ENCODE assay signal across 15 cellular contexts in genomic region chr16:86635181-86635580, GRCh38. TPM values are rescaled to one million over a fixed set of nuclear protein-coding genes. Genes with fewer than 3 reads are reported as not detected.
DNase-seq lines count a peak whose midpoint lies in the region; ATAC-seq and TF ChIP-seq lines count a peak whose summit lies in the region.
"Had no signal": no experiment of that assay in that cellular context is flagged by ENCODE, and none has a peak within 500 bp of the region (broad histone marks: within the 10 kb centered on the region; RNA-seq: fewer than 3 reads in every experiment).

No MANE protein-coding gene starts in this region.

- intact Hi-C loops in tibial artery (cut with DNase I; ENCODE audit: low total_unique reads): no loop called here
- intact Hi-C loops in dorsolateral prefrontal cortex (cut with DNase I): no loop called here

- peaks cover 0 to 4% (median 0%) of the 10 kb centered on the region in 3 donors for H3K36me3 ChIP-seq in tibial artery
- H3K36me3 ChIP-seq: pancreas had no signal

- in situ Hi-C loops in astrocyte of the spinal cord (cut with HindIII; ENCODE audit: low sequenced_read_pairs): no loop called here

- ATAC-seq in HG03571 (IDR thresholded peaks at IDR 0.05; ENCODE audit: unreplicated experiment): no peak
- ATAC-seq: pancreas had no signal

- TF ChIP-seq CTCF in NB4 (IDR thresholded peaks at IDR 0.05; ENCODE audit: low read depth, low read length): no peak
- no peak for TF ChIP-seq CTCF in astrocyte of the spinal cord (IDR thresholded peaks at IDR 0.05; ENCODE audit: low read depth, low read length)
- no peak for TF ChIP-seq CTCF in tibial artery (IDR thresholded peaks at IDR 0.05)
- no peak for TF ChIP-seq CTCF in dorsolateral prefrontal cortex (IDR thresholded peaks at IDR 0.05 in 54 of 56, conservative IDR thresholded peaks at IDR 0.05 in 2 of 56; ENCODE audit: low read depth in 1 of 56, partially characterized antibody in 56 of 56)

- H3K9me3 ChIP-seq in tibial artery: no peaks in the 10 kb centered on the region
- H3K9me3 ChIP-seq: pancreas had no signal

- DNase-seq in NB4 (ENCODE audit: low read depth): peak; percentile 12
- DNase-seq in astrocyte of the spinal cord (ENCODE audit: low read depth, low spot score): peak; percentile 47
- DNase-seq in islet precursor cell: peak; percentile 85
- DNase-seq in tibial artery: no peak
- no peak for DNase-seq in dorsolateral prefrontal cortex
- no peak for DNase-seq in erythroblast (lab: John Stamatoyannopoulos, UW)
- DNase-seq: activated CD4-positive, alpha-beta T cell treated with anti-CD3 and anti-CD28 coated beads for 48 hours; activated CD8-positive, alpha-beta memory T cell treated with anti-CD3 and anti-CD28 coated beads, Interleukin-2, amount 50 U/mL, for 4 hours; activated effector memory CD4-positive, alpha-beta T cell treated with anti-CD3 and anti-CD28 coated beads, Interleukin-2, amount 50 U/mL, for 16 hours; cortex of kidney; NCI-H1436 treated with DMSO at 0.1 percent for 48 hours; NK-92 treated with Interleukin-12 subunit alpha and Interleukin-12 subunit beta, amount 100 ng/mL, for 24 hours; pancreas; stimulated activated CD4-positive, alpha-beta T cell treated with anti-CD3 and anti-CD28 coated beads, Interleukin-4, amount 100 ng/mL, for 1 hour had no signal

- TF ChIP-seq POLR2A in NB4 (IDR thresholded peaks at IDR 0.05; ENCODE audit: extremely low read depth, insufficient read length) (no peak), erythroblast (IDR thresholded peaks at IDR 0.05; ENCODE audit: low read length) (no peak)

- H3K27me3 ChIP-seq in tibial artery (no peaks in the 10 kb centered on the region), dorsolateral prefrontal cortex (peaks cover 0 to 12% (median 0%) of the 10 kb centered on the region in 45 donors)

- H3K4me3 ChIP-seq in NB4 (ENCODE audit: low read depth, low read length) (no peak overlapping the region), astrocyte of the spinal cord (ENCODE audit: low read depth, low read length) (no peak overlapping the region), tibial artery (no peak overlapping the region), dorsolateral prefrontal cortex (no peak overlapping the region)
- H3K4me3 ChIP-seq: pancreas had no signal

- peak overlapping the region; percentile 23 to 40 for H3K27ac ChIP-seq in tibial artery
- no peak overlapping the region for H3K27ac ChIP-seq in dorsolateral prefrontal cortex
- H3K27ac ChIP-seq: pancreas had no signal

- peaks cover 0 to 21% (median 5%) of the 10 kb centered on the region in 4 donors for H3K4me1 ChIP-seq in tibial artery
- H3K4me1 ChIP-seq: pancreas had no signal

RNA-seq across cellular contexts. Expression of gene FOXL1, which starts 56.8 kb away (rescaled TPM):
- 1 to 10 TPM in 34 of 120 experiments, under 1 TPM in 79, not detected in 7; 0.10 to 1.9 (median 0.57) TPM for total RNA-seq in dorsolateral prefrontal cortex

Comparison
In these comparisons a context has a peak if more than half of its experiments do, and no peak if none do; other contexts are left out.
1. DNase-seq: peak in NB4 (single experiment), astrocyte of the spinal cord (single experiment) and islet precursor cell (single experiment); none in tibial artery (0 of 2), dorsolateral prefrontal cortex (0 of 10) and erythroblast (0 of 2).
2. H3K27ac ChIP-seq: peak in tibial artery (2 of 2); none in dorsolateral prefrontal cortex (0 of 59).